In genomic region chr5:97164846-97165245, GRCh38 we compare ENCODE assay signal across 17 cellular contexts. TPM values are rescaled to one million over a fixed set of nuclear protein-coding genes. Genes with fewer than 3 reads are reported as not detected.
A peak's percentile ranks its signal among the peaks of the same experiment; 100 is the strongest.
DNase-seq lines count a peak whose midpoint lies in the region; ATAC-seq, FAIRE-seq and TF ChIP-seq lines count a peak whose summit lies in the region.
"Had no signal": no experiment of that assay in that cellular context is flagged by ENCODE, and none has a peak within 500 bp of the region (broad histone marks: within the 10 kb centered on the region; RNA-seq: fewer than 3 reads in every experiment).

No MANE protein-coding gene starts in this region.

- H3K4me3 ChIP-seq in small intestine (ENCODE audit: low read depth in 1 of 2, low read length in 2 of 2) (no peak overlapping the region), right atrium auricular region (no peak overlapping the region)
- H3K4me3 ChIP-seq: heart right ventricle had no signal

- H3K27me3 Mint-ChIP-seq in activated T-cell treated with anti-CD3 and anti-CD28 coated beads, Interleukin-2, amount 50 U/mL, for 72 hours (ENCODE audit: low read depth) = no peaks in the 10 kb centered on the region

- peak overlapping the region; percentile 85 for H3K27ac Mint-ChIP-seq in activated T-cell treated with anti-CD3 and anti-CD28 coated beads, Interleukin-2, amount 50 U/mL, for 72 hours

- H3K27ac ChIP-seq in small intestine (ENCODE audit: low read depth in 1 of 2, low read length in 1 of 2) = no peak overlapping the region
- H3K27ac ChIP-seq in right atrium auricular region = no peak overlapping the region
- H3K27ac ChIP-seq: heart right ventricle, parathyroid adenoma had no signal

- FAIRE-seq in small intestine (lab: Jason Lieb, UNC) = no peak

- no peak overlapping the region for H3K4me3 Mint-ChIP-seq in activated T-cell treated with anti-CD3 and anti-CD28 coated beads, Interleukin-2, amount 50 U/mL, for 72 hours

- DNase-seq in activated T-cell treated with anti-CD3 and anti-CD28 coated beads, Interleukin-2, amount 50 U/mL, for 72 hours = no peak
- DNase-seq in activated T-cell treated with anti-CD3 and anti-CD28 coated beads, Interleukin-2, amount 50 U/mL, for 48 hours = no peak
- DNase-seq in RKO (ENCODE audit: low spot score) (peak; percentile 51), small intestine (peak; percentile 44), NCI-H1092 treated with DMSO at 0.1 percent for 48 hours (lab: John Stamatoyannopoulos, UW) (no peak), right atrium auricular region (ENCODE audit: low spot score) (no peak)
- DNase-seq in stimulated activated CD8-positive, alpha-beta memory T cell treated with anti-CD3 and anti-CD28 coated beads, Interleukin-4, amount 100 ng/mL, for 48 hours = no peak
- DNase-seq: activated CD8-positive, alpha-beta memory T cell treated with anti-CD3 and anti-CD28 coated beads, Interleukin-2, amount 50 U/mL, for 48 hours; heart right ventricle; NCI-H1930; NCI-H524 treated with DMSO at 0.1 percent for 48 hours; stimulated activated CD4-positive, alpha-beta T cell treated with anti-CD3 and anti-CD28 coated beads, Interleukin-12 subunit alpha, Interleukin-12 subunit beta, amount 100 ng/mL, for 4 hours had no signal

- H3K9me3 Mint-ChIP-seq in activated T-cell treated with anti-CD3 and anti-CD28 coated beads, Interleukin-2, amount 50 U/mL, for 72 hours = no peaks in the 10 kb centered on the region

- H3K36me3 ChIP-seq in small intestine (ENCODE audit: control insufficient read depth in 2 of 2, insufficient read depth in 2 of 2, low read length in 2 of 2) (peaks cover 5 to 13% of the 10 kb centered on the region in 2 donors), right atrium auricular region (peaks cover 58% of the 10 kb centered on the region)

- H3K27me3 ChIP-seq in small intestine (ENCODE audit: control insufficient read depth in 2 of 2, insufficient read depth in 2 of 2, low read length in 2 of 2) (no peaks in the 10 kb centered on the region), right atrium auricular region (no peaks in the 10 kb centered on the region)
- H3K27me3 ChIP-seq: heart right ventricle had no signal

- TF ChIP-seq CTCF in right atrium auricular region (IDR thresholded peaks at IDR 0.05) = no peak

- ATAC-seq in activated T-cell treated with anti-CD3 and anti-CD28 coated beads, Interleukin-2, amount 50 U/mL, for 72 hours (replicated peaks in 1 of 2) = peak; percentile 52 to 79
- ATAC-seq in esophagus mucosa = peak; percentile 60
- ATAC-seq: heart right ventricle, Panc1 had no signal

- peaks cover 8 to 26% of the 10 kb centered on the region in 2 donors for H3K36me3 Mint-ChIP-seq in activated T-cell treated with anti-CD3 and anti-CD28 coated beads, Interleukin-2, amount 50 U/mL, for 72 hours (ENCODE audit: insufficient read depth in 2 of 2)

- peaks cover 0 to 3% of the 10 kb centered on the region in 2 donors for H3K4me1 ChIP-seq in small intestine (ENCODE audit: control insufficient read depth in 2 of 2, insufficient read depth in 1 of 2, low read depth in 1 of 2, low read length in 1 of 2)
- H3K4me1 ChIP-seq in right atrium auricular region = no peaks in the 10 kb centered on the region
- H3K4me1 ChIP-seq: parathyroid adenoma had no signal

- peaks cover 6% of the 10 kb centered on the region for H3K4me1 Mint-ChIP-seq in activated T-cell treated with anti-CD3 and anti-CD28 coated beads, Interleukin-2, amount 50 U/mL, for 72 hours (ENCODE audit: low read depth)

- H3K9me3 ChIP-seq in small intestine (ENCODE audit: control insufficient read depth, low read depth) (no peaks in the 10 kb centered on the region), right atrium auricular region (no peaks in the 10 kb centered on the region)
- H3K9me3 ChIP-seq: heart right ventricle had no signal

RNA-seq across cellular contexts. Expression of gene RIOK2, which starts 18.2 kb away (rescaled TPM):
- total RNA-seq in activated T-cell treated with anti-CD3 and anti-CD28 coated beads, Interleukin-2, amount 50 U/mL, for 72 hours = 10 to 100 TPM; 25.2 to 38.0 TPM
- total RNA-seq in esophagus mucosa (14.7 TPM), right atrium auricular region (10 to 100 TPM; 19.2 to 20.4 TPM)
- polyA plus RNA-seq in small intestine = 10 to 100 TPM in 1 of 3 donors, 1 to 10 TPM in 2; 6.9 to 19.2 (median 7.7) TPM

RNA-seq across cellular contexts. Expression of gene LIX1, which starts 22.4 kb away (rescaled TPM):
- total RNA-seq in activated T-cell treated with anti-CD3 and anti-CD28 coated beads, Interleukin-2, amount 50 U/mL, for 72 hours = not detected
- total RNA-seq in esophagus mucosa (not detected), right atrium auricular region (not detected)
- under 1 TPM in 1 of 3 donors, not detected in 2; 0.85 TPM for polyA plus RNA-seq in small intestine
- total RNA-seq: heart right ventricle, HT1080, subcutaneous adipose tissue had no signal

Comparison
In these comparisons a context has a peak if more than half of its experiments do, and no peak if none do; other contexts are left out.
1. DNase-seq: peak in RKO (single experiment) and small intestine (single experiment); none in activated T-cell treated with anti-CD3 and anti-CD28 coated beads, Interleukin-2, amount 50 U/mL, for 72 hours (0 of 2), activated T-cell treated with anti-CD3 and anti-CD28 coated beads, Interleukin-2, amount 50 U/mL, for 48 hours (0 of 2), stimulated activated CD8-positive, alpha-beta memory T cell treated with anti-CD3 and anti-CD28 coated beads, Interleukin-4, amount 100 ng/mL, for 48 hours (single experiment), NCI-H1092 treated with DMSO at 0.1 percent for 48 hours (single experiment) and right atrium auricular region (single experiment).